17 cellular contexts compared by ENCODE assay signal in the genomic region with DNA sequence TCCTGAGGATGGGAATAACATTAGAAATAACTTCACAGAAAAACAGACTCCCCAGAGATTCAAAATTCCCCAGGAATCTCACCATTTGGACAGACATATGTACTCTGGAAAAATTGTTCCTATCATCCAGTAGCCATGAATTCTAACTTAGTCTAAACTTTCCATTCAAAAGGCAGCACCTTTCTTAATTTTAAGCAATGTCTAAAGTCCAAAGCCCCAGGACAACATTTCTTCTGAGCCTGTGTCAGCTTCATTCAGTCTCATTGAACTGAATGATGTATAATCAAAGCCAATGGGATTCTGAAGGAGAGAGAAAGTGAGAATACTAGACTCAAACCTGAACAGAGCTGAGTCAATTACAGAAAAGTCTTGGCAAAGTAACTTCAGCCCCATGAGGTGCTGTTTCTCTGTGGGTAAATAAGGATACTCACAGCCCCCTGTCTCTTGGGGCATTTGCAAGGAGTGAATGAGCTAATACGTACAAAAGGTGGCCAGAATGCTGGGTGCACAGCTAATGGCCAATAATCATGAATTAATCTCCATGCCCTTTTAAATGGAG.
A peak's percentile ranks its signal among the peaks of the same experiment; 100 is the strongest.
DNase-seq lines count a peak whose midpoint lies in the region; ATAC-seq and TF ChIP-seq lines count a peak whose summit lies in the region.
"Had no signal": no experiment of that assay in that cellular context is flagged by ENCODE, and none has a peak within 500 bp of the region (broad histone marks: within the 10 kb centered on the region; RNA-seq: fewer than 3 reads in every experiment).

No MANE protein-coding gene starts in this region.

- no peaks in the 10 kb centered on the region for H3K4me1 ChIP-seq in gastrocnemius medialis
- H3K4me1 ChIP-seq: SJCRH30 had no signal

- H3K4me3 ChIP-seq in gastrocnemius medialis = no peak overlapping the region
- H3K4me3 ChIP-seq: SJCRH30 had no signal

- ATAC-seq in GM18519 (IDR thresholded peaks at IDR 0.05; ENCODE audit: low FRiP score, unreplicated experiment) = peak; percentile 95
- peak; percentile 85 for ATAC-seq in GM21360 (IDR thresholded peaks at IDR 0.05; ENCODE audit: unreplicated experiment)
- peak; percentile 67 for ATAC-seq in HG02981 (IDR thresholded peaks at IDR 0.05; ENCODE audit: unreplicated experiment)
- ATAC-seq in HG03565 (IDR thresholded peaks at IDR 0.05; ENCODE audit: unreplicated experiment) = peak; percentile 89
- ATAC-seq in stimulated activated naive CD8-positive, alpha-beta T cell treated with anti-CD3 and anti-CD28 coated beads, Interleukin-15, Interleukin-2, amounts not matched to agents 100 U/mL and 50 U/mL, for 24 hours = no peak
- no peak for ATAC-seq in GM21528 (IDR thresholded peaks at IDR 0.05; ENCODE audit: low FRiP score, unreplicated experiment)
- ATAC-seq in gastrocnemius medialis = no peak
- ATAC-seq: HCT116 had no signal

- H3K27me3 ChIP-seq in gastrocnemius medialis = no peaks in the 10 kb centered on the region
- H3K27me3 ChIP-seq: SJCRH30 had no signal

- in situ Hi-C loops in gastrocnemius medialis (cut with MboI; ENCODE audit: low sequenced_read_pairs in 4 of 4) = no loop called here

- no peaks in the 10 kb centered on the region for H3K36me3 ChIP-seq in gastrocnemius medialis
- H3K36me3 ChIP-seq: SJCRH30 had no signal

- no peaks in the 10 kb centered on the region for H3K9me3 ChIP-seq in gastrocnemius medialis
- H3K9me3 ChIP-seq: SJCRH30 had no signal

- no peak for DNase-seq in stimulated activated naive CD8-positive, alpha-beta T cell treated with anti-CD3 and anti-CD28 coated beads, Interleukin-15, Interleukin-2, amounts not matched to agents 100 U/mL and 50 U/mL, for 24 hours
- no peak for DNase-seq in gastrocnemius medialis
- no peak for DNase-seq in GM03348 (ENCODE audit: low spot score)
- DNase-seq: activated CD4-positive, alpha-beta T cell treated with anti-CD3 and anti-CD28 coated beads, Interleukin-2, amount 50 U/mL, for 1 hour; NCI-H1436 treated with DMSO at 0.1 percent for 48 hours; NCI-H446; posterior cingulate gyrus; SJCRH30; small intestine; stimulated activated naive CD4-positive, alpha-beta T cell; T-helper 9 cell had no signal

- TF ChIP-seq CTCF in gastrocnemius medialis (IDR thresholded peaks at IDR 0.05 in 4 of 5, conservative IDR thresholded peaks at IDR 0.05 in 1 of 5) = no peak

- H3K27ac ChIP-seq in gastrocnemius medialis = no peak overlapping the region
- H3K27ac ChIP-seq: SJCRH30 had no signal

- TF ChIP-seq POLR2A in gastrocnemius medialis (IDR thresholded peaks at IDR 0.05) = no peak

- intact Hi-C loops in gastrocnemius medialis (cut with DNase I; ENCODE audit: low total_unique reads) = no loop called here

Comparison
In these comparisons a context has a peak if more than half of its experiments do, and no peak if none do; other contexts are left out.
1. ATAC-seq: peak in GM18519 (single experiment), GM21360 (single experiment), HG02981 (single experiment) and HG03565 (single experiment); none in stimulated activated naive CD8-positive, alpha-beta T cell treated with anti-CD3 and anti-CD28 coated beads, Interleukin-15, Interleukin-2, amounts not matched to agents 100 U/mL and 50 U/mL, for 24 hours (single experiment), GM21528 (single experiment) and gastrocnemius medialis (0 of 2).